In genomic region chr21:37072988-37073416, GRCh38 we compare ENCODE assay signal across 8 cellular contexts. TPM values are rescaled to one million over a fixed set of nuclear protein-coding genes. Genes with fewer than 3 reads are reported as not detected.
DNase-seq lines count a peak whose midpoint lies in the region; FAIRE-seq and TF ChIP-seq lines count a peak whose summit lies in the region.

Gene PIGP (minus strand): TSS chr21:37073071. CDS start chr21:37072515, 556 bp downstream.
Gene TTC3 (plus strand): TSS chr21:37073254. CDS start chr21:37087258, 14,004 bp downstream.

- DNase-seq in GDM1 (lab: John Stamatoyannopoulos, UW), result peak; percentile 97
- peak; percentile 67 for DNase-seq in HFF-Myc (ENCODE audit: extremely low read depth, low read depth)
- DNase-seq in NAMALWA (ENCODE audit: low spot score), result peak; percentile 92
- DNase-seq in SK-MEL-5 (ENCODE audit: low read depth, low spot score), result peak; percentile 89
- DNase-seq in activated naive CD4-positive, alpha-beta T cell treated with Interleukin-2 at 50 U/mL for 16 hours, result peak; percentile 97
- peak; percentile 92 to 94 for DNase-seq in frontal cortex (ENCODE audit: low spot score in 2 of 2)
- peak; percentile 65 for DNase-seq in non-pigmented ciliary epithelial cell (ENCODE audit: low read depth)
- DNase-seq in superior temporal gyrus (ENCODE audit: extremely low spot score), result peak; percentile 94

- in situ Hi-C loops in SK-MEL-5 (cut with HindIII; ENCODE audit: low pct_unique_long_range_greater_than_20kb, low sequenced_read_pairs), result no loop called here

- H3K4me3 ChIP-seq in HFF-Myc (replicated peaks; ENCODE audit: low read depth, low read length), result peak within 1 kb of the TSS; percentile 94

- FAIRE-seq in frontal cortex (lab: Jason Lieb, UNC), result no peak

- no peak for TF ChIP-seq CTCF in HFF-Myc (IDR thresholded peaks at IDR 0.05; ENCODE audit: low read depth, low read length, missing control alignments)

RNA-seq across cellular contexts. Expression of gene PIGP, which starts in this region (rescaled TPM):
- total RNA-seq in SK-MEL-5 (2014; rRNA removed; shearing (Covaris generic)), result 51.9 and 57.0 TPM in 2 replicates
- 33.2 and 46.2 TPM in 2 replicates for polyA plus RNA-seq in SK-MEL-5 (2015; cell fraction: cytosol; rRNA removed)
- 47.5 and 56.4 TPM in 2 replicates for polyA plus RNA-seq in SK-MEL-5 (2015; cell fraction: nucleus; rRNA removed)
- 5.7 TPM for total RNA-seq in frontal cortex

RNA-seq across cellular contexts. Expression of gene TTC3, which starts in this region (rescaled TPM):
- 93.4 and 99.9 TPM in 2 replicates for total RNA-seq in SK-MEL-5 (2014; rRNA removed; shearing (Covaris generic))
- polyA plus RNA-seq in SK-MEL-5 (2015; cell fraction: cytosol; rRNA removed), result 49.7 and 78.2 TPM in 2 replicates
- polyA plus RNA-seq in SK-MEL-5 (2015; cell fraction: nucleus; rRNA removed), result 140 and 145 TPM in 2 replicates
- 740 TPM for total RNA-seq in frontal cortex

Comparison
In these comparisons a context has a peak if more than half of its experiments do, and no peak if none do; other contexts are left out.
1. Peak in every context shown above with its lines: DNase-seq and H3K4me3 ChIP-seq.